In genomic region chr1:110524311-110525249, GRCh38 we compare ENCODE assay signal across 8 cellular contexts. TPM values are rescaled to one million over a fixed set of nuclear protein-coding genes. Genes with fewer than 3 reads are reported as not detected.
DNase-seq lines count a peak whose midpoint lies in the region; ATAC-seq, FAIRE-seq and TF ChIP-seq lines count a peak whose summit lies in the region.

No MANE protein-coding gene starts in this region.

- no peak overlapping the region for H3K4me2 ChIP-seq in mesenchymal stem cell (ENCODE audit: low read length, poor library complexity, severe bottlenecking)

- ATAC-seq in HG03135 (IDR thresholded peaks at IDR 0.05; ENCODE audit: unreplicated experiment) = no peak

- peaks cover 47 to 97% of the 10 kb centered on the region in 2 experiments for H3K27me3 ChIP-seq in mesenchymal stem cell (ENCODE audit: control insufficient read depth in 1 of 2, insufficient read depth in 1 of 2, low read length in 2 of 2)

- FAIRE-seq in GM12892 (lab: Jason Lieb, UNC) = peak; percentile 81

- no peaks in the 10 kb centered on the region for H3K36me3 ChIP-seq in mesenchymal stem cell (ENCODE audit: control insufficient read depth in 1 of 2, insufficient read depth in 2 of 2, low read depth in 1 of 2, low read length in 2 of 2)

- no peak overlapping the region for H3K18ac ChIP-seq in mesenchymal stem cell (ENCODE audit: low read depth in 1 of 2, low read length in 2 of 2)

- peak overlapping the region in 1 of 2 experiments; percentile 38 for H3K23ac ChIP-seq in mesenchymal stem cell (ENCODE audit: low read length in 2 of 2)

- H3K27ac ChIP-seq in mesenchymal stem cell (ENCODE audit: low read length, poor library complexity, severe bottlenecking) = no peak overlapping the region

- no peak overlapping the region for H4K8ac ChIP-seq in mesenchymal stem cell (ENCODE audit: low read length)

- TF ChIP-seq POLR2A in GM12892 (IDR thresholded peaks at IDR 0.05; ENCODE audit: low read depth, low read length) = no peak

- no peak overlapping the region for H2AK5ac ChIP-seq in mesenchymal stem cell (ENCODE audit: low read length, severe bottlenecking)

- H3K4me1 ChIP-seq in mesenchymal stem cell (ENCODE audit: control insufficient read depth, insufficient read depth, low read depth, low read length) = peaks cover 2% of the 10 kb centered on the region

- 42% methylated on average over 20 of the region's 20 CpGs for WGBS in mesenchymal stem cell

- H2BK12ac ChIP-seq in mesenchymal stem cell (ENCODE audit: low read length in 2 of 2) = no peak overlapping the region

- no peak overlapping the region for H3K14ac ChIP-seq in mesenchymal stem cell (ENCODE audit: low read length in 2 of 2)

- H2AFZ ChIP-seq in mesenchymal stem cell (ENCODE audit: low read depth, low read length) = no peak overlapping the region

- H2BK15ac ChIP-seq in mesenchymal stem cell (ENCODE audit: low read depth, poor library complexity, severe bottlenecking) = no peak overlapping the region

- H3K4ac ChIP-seq in mesenchymal stem cell (ENCODE audit: low read depth in 1 of 2, low read length in 2 of 2) = no peak overlapping the region

- H2BK120ac ChIP-seq in mesenchymal stem cell (ENCODE audit: low read depth, low read length) = no peak overlapping the region

- no peak overlapping the region for H4K91ac ChIP-seq in mesenchymal stem cell (ENCODE audit: low read length)

- H3K79me1 ChIP-seq in mesenchymal stem cell (replicated peaks; ENCODE audit: low read length, poor library complexity, severe bottlenecking) = no peaks in the 10 kb centered on the region

- H3K4me3 ChIP-seq in mesenchymal stem cell (ENCODE audit: insufficient read depth in 1 of 2, low read depth in 1 of 2, low read length in 2 of 2) = peak overlapping the region in 1 of 2 experiments; percentile 41

- H3K9me3 ChIP-seq in mesenchymal stem cell (ENCODE audit: control insufficient read depth, low read length) = no peaks in the 10 kb centered on the region

- DNase-seq in A172 (ENCODE audit: low spot score) (peak; percentile 48), GM12892 (ENCODE audit: insufficient read length) (peak; percentile 43), NCI-H2227 (lab: John Stamatoyannopoulos, UW; ENCODE audit: unreplicated experiment) (peak; percentile 77), ecto neural progenitor cell (ENCODE audit: low spot score) (peak; percentile 75), mesenchymal stem cell (peak; percentile 28)
- peak; percentile 65 for DNase-seq in activated CD4-positive, alpha-beta T cell treated with anti-CD3 and anti-CD28 coated beads for 48 hours
- DNase-seq in stimulated activated CD8-positive, alpha-beta memory T cell treated with anti-CD3 and anti-CD28 coated beads, Interleukin-7, amount 100 ng/mL, for 4 hours (ENCODE audit: low read depth in 2 of 2) = peak; percentile 3 to 7

- H3K9ac ChIP-seq in mesenchymal stem cell (ENCODE audit: low read length) = no peak overlapping the region

- no peak overlapping the region for H2BK5ac ChIP-seq in mesenchymal stem cell (ENCODE audit: low read depth, low read length, poor library complexity, severe bottlenecking)

RNA-seq across cellular contexts. Expression of gene KCNA10, which starts 5.6 kb away (rescaled TPM):
- total RNA-seq in A172 (2014; rRNA removed; shearing (Covaris generic)) = not detected in 2 replicates
- polyA plus RNA-seq in GM12892 (2012; ENCODE audit: missing spikeins) = not detected
- polyA plus RNA-seq in mesenchymal stem cell (2013, experiment 1 of 2) = not detected
- polyA plus RNA-seq in mesenchymal stem cell (2013, experiment 2 of 2) = not detected

Comparison
In these comparisons a context has a peak if more than half of its experiments do, and no peak if none do; other contexts are left out.
1. DNase-seq: peak in every context shown above with its lines; median percentile 77 in NCI-H2227; 75 in ecto neural progenitor cell; 65 in activated CD4-positive, alpha-beta T cell treated with anti-CD3 and anti-CD28 coated beads for 48 hours; 48 in A172; 43 in GM12892; 28 in mesenchymal stem cell; 5 in stimulated activated CD8-positive, alpha-beta memory T cell treated with anti-CD3 and anti-CD28 coated beads, Interleukin-7, amount 100 ng/mL, for 4 hours.